ENCODE assay signal across 1 cellular context in genomic region chr2:85583667-85584353, GRCh38.
TF ChIP-seq lines count a peak whose summit lies in the region.

No MANE protein-coding gene starts in this region.

TF ChIP-seq in HepG2, 621 proteins besides CTCF, POLR2A, EP300 and RAD21 (continued from another document and continues in another):
- TF ChIP-seq, protein P1, sequence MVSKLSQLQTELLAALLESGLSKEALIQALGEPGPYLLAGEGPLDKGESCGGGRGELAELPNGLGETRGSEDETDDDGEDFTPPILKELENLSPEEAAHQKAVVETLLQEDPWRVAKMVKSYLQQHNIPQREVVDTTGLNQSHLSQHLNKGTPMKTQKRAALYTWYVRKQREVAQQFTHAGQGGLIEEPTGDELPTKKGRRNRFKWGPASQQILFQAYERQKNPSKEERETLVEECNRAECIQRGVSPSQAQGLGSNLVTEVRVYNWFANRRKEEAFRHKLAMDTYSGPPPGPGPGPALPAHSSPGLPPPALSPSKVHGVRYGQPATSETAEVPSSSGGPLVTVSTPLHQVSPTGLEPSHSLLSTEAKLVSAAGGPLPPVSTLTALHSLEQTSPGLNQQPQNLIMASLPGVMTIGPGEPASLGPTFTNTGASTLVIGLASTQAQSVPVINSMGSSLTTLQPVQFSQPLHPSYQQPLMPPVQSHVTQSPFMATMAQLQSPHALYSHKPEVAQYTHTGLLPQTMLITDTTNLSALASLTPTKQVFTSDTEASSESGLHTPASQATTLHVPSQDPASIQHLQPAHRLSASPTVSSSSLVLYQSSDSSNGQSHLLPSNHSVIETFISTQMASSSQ (IDR thresholded peaks at IDR 0.05; ENCODE audit: low read depth): no peak
- TF ChIP-seq, protein P1 (CRISPR knock-in tag; IDR thresholded peaks at IDR 0.05; ENCODE audit: borderline replicate concordance): no peak
- TF ChIP-seq ZNF740 (CRISPR knock-in tag; IDR thresholded peaks at IDR 0.05) (0 out of 2 replicates have a peak, but pooled peaks have one; percentile 41), ZFAT (CRISPR knock-in tag; conservative IDR thresholded peaks at IDR 0.05) (no peak), ZNF572 (CRISPR knock-in tag; IDR thresholded peaks at IDR 0.05) (peak; percentile 16; the same call in 1 of the 2 replicates), TOE1 (CRISPR knock-in tag; IDR thresholded peaks at IDR 0.05) (no peak), HNRNPLL (IDR thresholded peaks at IDR 0.05; ENCODE audit: low read depth, low read length, poor library complexity, severe bottlenecking) (no peak), MAFK (conservative IDR thresholded peaks at IDR 0.05 in 1 of 2, IDR thresholded peaks at IDR 0.05 in 1 of 2; ENCODE audit: low read length in 2 of 2) (no peak), ZNF292 (CRISPR knock-in tag; IDR thresholded peaks at IDR 0.05; ENCODE audit: borderline replicate concordance, low read depth) (peak; percentile 62; the same call in 1 of the 2 replicates), ATF7-NPFF (CRISPR knock-in tag; IDR thresholded peaks at IDR 0.05; ENCODE audit: low read depth) (no peak), SAP130 (CRISPR knock-in tag; IDR thresholded peaks at IDR 0.05; ENCODE audit: low read depth) (peak; percentile 76), ZIK1 (CRISPR knock-in tag; IDR thresholded peaks at IDR 0.05; ENCODE audit: borderline replicate concordance, low read depth) (no peak), GTF2F1 (IDR thresholded peaks at IDR 0.05; ENCODE audit: low read length) (no peak), ZNF446 (CRISPR knock-in tag; IDR thresholded peaks at IDR 0.05) (peak; percentile 75), ZNF496 (CRISPR knock-in tag; IDR thresholded peaks at IDR 0.05; ENCODE audit: insufficient replicate concordance) (no peak), SMARCC2 (IDR thresholded peaks at IDR 0.05) (no peak), ZEB1 (IDR thresholded peaks at IDR 0.05; ENCODE audit: insufficient replicate concordance, low read depth) (no peak), SP4 (CRISPR knock-in tag; IDR thresholded peaks at IDR 0.05) (0 out of 2 replicates have a peak, but pooled peaks have one; percentile 31), ZNF549 (CRISPR knock-in tag; IDR thresholded peaks at IDR 0.05) (no peak), ZNF746 (CRISPR knock-in tag; IDR thresholded peaks at IDR 0.05) (no peak), KDM4B (CRISPR knock-in tag; IDR thresholded peaks at IDR 0.05) (peak; percentile 17; the same call in 1 of the 2 replicates), GZF1 (CRISPR knock-in tag; IDR thresholded peaks at IDR 0.05) (no peak), DMAP1 (CRISPR knock-in tag; IDR thresholded peaks at IDR 0.05) (no peak), KDM5B (CRISPR knock-in tag; IDR thresholded peaks at IDR 0.05; ENCODE audit: borderline replicate concordance) (no peak), ZNF225 (CRISPR knock-in tag; IDR thresholded peaks at IDR 0.05) (no peak), ZNF660 (CRISPR knock-in tag; IDR thresholded peaks at IDR 0.05; ENCODE audit: borderline replicate concordance, low read depth) (no peak), RFX1 (IDR thresholded peaks at IDR 0.05) (no peak), SOX13 (IDR thresholded peaks at IDR 0.05) (no peak), SOX13 (CRISPR knock-in tag; conservative IDR thresholded peaks at IDR 0.05 in 1 of 2, IDR thresholded peaks at IDR 0.05 in 1 of 2) (peak in 1 of 2 experiments; percentile 69; a peak in 1 of 4 replicates), ZNF878 (CRISPR knock-in tag; IDR thresholded peaks at IDR 0.05) (no peak), MIER3 (CRISPR knock-in tag; IDR thresholded peaks at IDR 0.05; ENCODE audit: borderline replicate concordance) (peak; percentile 35; the same call in 1 of the 2 replicates), GLI4 (CRISPR knock-in tag; IDR thresholded peaks at IDR 0.05; ENCODE audit: borderline replicate concordance) (no peak), FOXM1 (CRISPR knock-in tag; IDR thresholded peaks at IDR 0.05) (no peak), ZNF891 (CRISPR knock-in tag; IDR thresholded peaks at IDR 0.05) (no peak), MLLT10 (CRISPR knock-in tag; IDR thresholded peaks at IDR 0.05) (no peak), BCL6 (CRISPR knock-in tag; IDR thresholded peaks at IDR 0.05) (peak; percentile 17; the same call in 1 of the 2 replicates), HNRNPH1 (optimal IDR thresholded peaks at IDR 0.05; ENCODE audit: low read depth, low read length) (no peak), PPARG (CRISPR knock-in tag; conservative IDR thresholded peaks at IDR 0.05) (0 out of 2 replicates have a peak, but pooled peaks have one; percentile 17), ZNF629 (CRISPR knock-in tag; conservative IDR thresholded peaks at IDR 0.05) (peak; percentile 95), ZNF138 (CRISPR knock-in tag; IDR thresholded peaks at IDR 0.05; ENCODE audit: low read depth) (no peak), ZNF513 (CRISPR knock-in tag; conservative IDR thresholded peaks at IDR 0.05) (no peak), NR2C2 (CRISPR knock-in tag; IDR thresholded peaks at IDR 0.05; ENCODE audit: borderline replicate concordance) (no peak; the same call in 1 of the 2 replicates), NCOA5 (CRISPR knock-in tag; IDR thresholded peaks at IDR 0.05) (no peak), ZNF296 (CRISPR knock-in tag; conservative IDR thresholded peaks at IDR 0.05) (no peak), SP2 (CRISPR knock-in tag; IDR thresholded peaks at IDR 0.05) (no peak), SMAD1 (CRISPR knock-in tag; IDR thresholded peaks at IDR 0.05; ENCODE audit: borderline replicate concordance, low read depth) (no peak), ZNF552 (CRISPR knock-in tag; IDR thresholded peaks at IDR 0.05; ENCODE audit: borderline replicate concordance) (no peak), NKX3-1 (CRISPR knock-in tag; IDR thresholded peaks at IDR 0.05) (no peak)
- TF ChIP-seq, protein P2, sequence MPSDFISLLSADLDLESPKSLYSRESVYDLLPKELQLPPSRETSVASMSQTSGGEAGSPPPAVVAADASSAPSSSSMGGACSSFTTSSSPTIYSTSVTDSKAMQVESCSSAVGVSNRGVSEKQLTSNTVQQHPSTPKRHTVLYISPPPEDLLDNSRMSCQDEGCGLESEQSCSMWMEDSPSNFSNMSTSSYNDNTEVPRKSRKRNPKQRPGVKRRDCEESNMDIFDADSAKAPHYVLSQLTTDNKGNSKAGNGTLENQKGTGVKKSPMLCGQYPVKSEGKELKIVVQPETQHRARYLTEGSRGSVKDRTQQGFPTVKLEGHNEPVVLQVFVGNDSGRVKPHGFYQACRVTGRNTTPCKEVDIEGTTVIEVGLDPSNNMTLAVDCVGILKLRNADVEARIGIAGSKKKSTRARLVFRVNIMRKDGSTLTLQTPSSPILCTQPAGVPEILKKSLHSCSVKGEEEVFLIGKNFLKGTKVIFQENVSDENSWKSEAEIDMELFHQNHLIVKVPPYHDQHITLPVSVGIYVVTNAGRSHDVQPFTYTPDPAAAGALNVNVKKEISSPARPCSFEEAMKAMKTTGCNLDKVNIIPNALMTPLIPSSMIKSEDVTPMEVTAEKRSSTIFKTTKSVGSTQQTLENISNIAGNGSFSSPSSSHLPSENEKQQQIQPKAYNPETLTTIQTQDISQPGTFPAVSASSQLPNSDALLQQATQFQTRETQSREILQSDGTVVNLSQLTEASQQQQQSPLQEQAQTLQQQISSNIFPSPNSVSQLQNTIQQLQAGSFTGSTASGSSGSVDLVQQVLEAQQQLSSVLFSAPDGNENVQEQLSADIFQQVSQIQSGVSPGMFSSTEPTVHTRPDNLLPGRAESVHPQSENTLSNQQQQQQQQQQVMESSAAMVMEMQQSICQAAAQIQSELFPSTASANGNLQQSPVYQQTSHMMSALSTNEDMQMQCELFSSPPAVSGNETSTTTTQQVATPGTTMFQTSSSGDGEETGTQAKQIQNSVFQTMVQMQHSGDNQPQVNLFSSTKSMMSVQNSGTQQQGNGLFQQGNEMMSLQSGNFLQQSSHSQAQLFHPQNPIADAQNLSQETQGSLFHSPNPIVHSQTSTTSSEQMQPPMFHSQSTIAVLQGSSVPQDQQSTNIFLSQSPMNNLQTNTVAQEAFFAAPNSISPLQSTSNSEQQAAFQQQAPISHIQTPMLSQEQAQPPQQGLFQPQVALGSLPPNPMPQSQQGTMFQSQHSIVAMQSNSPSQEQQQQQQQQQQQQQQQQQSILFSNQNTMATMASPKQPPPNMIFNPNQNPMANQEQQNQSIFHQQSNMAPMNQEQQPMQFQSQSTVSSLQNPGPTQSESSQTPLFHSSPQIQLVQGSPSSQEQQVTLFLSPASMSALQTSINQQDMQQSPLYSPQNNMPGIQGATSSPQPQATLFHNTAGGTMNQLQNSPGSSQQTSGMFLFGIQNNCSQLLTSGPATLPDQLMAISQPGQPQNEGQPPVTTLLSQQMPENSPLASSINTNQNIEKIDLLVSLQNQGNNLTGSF (CRISPR knock-in tag; IDR thresholded peaks at IDR 0.05): no peak
- TF ChIP-seq, protein P3, sequence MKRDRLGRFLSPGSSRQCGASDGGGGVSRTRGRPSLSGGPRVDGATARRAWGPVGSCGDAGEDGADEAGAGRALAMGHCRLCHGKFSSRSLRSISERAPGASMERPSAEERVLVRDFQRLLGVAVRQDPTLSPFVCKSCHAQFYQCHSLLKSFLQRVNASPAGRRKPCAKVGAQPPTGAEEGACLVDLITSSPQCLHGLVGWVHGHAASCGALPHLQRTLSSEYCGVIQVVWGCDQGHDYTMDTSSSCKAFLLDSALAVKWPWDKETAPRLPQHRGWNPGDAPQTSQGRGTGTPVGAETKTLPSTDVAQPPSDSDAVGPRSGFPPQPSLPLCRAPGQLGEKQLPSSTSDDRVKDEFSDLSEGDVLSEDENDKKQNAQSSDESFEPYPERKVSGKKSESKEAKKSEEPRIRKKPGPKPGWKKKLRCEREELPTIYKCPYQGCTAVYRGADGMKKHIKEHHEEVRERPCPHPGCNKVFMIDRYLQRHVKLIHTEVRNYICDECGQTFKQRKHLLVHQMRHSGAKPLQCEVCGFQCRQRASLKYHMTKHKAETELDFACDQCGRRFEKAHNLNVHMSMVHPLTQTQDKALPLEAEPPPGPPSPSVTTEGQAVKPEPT (CRISPR knock-in tag; IDR thresholded peaks at IDR 0.05; ENCODE audit: low read depth): no peak
- TF ChIP-seq, protein P4, sequence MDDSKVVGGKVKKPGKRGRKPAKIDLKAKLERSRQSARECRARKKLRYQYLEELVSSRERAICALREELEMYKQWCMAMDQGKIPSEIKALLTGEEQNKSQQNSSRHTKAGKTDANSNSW (CRISPR knock-in tag; IDR thresholded peaks at IDR 0.05; ENCODE audit: borderline replicate concordance): no peak
- TF ChIP-seq, protein P5, sequence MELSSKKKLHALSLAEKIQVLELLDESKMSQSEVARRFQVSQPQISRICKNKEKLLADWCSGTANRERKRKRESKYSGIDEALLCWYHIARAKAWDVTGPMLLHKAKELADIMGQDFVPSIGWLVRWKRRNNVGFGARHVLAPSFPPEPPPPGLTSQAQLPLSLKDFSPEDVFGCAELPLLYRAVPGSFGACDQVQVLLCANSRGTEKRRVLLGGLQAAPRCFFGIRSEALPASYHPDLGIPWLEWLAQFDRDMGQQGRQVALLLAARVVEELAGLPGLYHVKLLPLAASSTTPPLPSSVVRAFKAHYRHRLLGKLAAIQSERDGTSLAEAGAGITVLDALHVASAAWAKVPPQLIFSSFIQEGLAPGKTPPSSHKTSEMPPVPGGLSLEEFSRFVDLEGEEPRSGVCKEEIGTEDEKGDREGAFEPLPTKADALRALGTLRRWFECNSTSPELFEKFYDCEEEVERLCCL (CRISPR knock-in tag; IDR thresholded peaks at IDR 0.05; ENCODE audit: borderline replicate concordance): no peak
- TF ChIP-seq, protein P6, sequence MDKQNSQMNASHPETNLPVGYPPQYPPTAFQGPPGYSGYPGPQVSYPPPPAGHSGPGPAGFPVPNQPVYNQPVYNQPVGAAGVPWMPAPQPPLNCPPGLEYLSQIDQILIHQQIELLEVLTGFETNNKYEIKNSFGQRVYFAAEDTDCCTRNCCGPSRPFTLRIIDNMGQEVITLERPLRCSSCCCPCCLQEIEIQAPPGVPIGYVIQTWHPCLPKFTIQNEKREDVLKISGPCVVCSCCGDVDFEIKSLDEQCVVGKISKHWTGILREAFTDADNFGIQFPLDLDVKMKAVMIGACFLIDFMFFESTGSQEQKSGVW (CRISPR knock-in tag; IDR thresholded peaks at IDR 0.05; ENCODE audit: borderline replicate concordance): no peak
- TF ChIP-seq, protein P7, sequence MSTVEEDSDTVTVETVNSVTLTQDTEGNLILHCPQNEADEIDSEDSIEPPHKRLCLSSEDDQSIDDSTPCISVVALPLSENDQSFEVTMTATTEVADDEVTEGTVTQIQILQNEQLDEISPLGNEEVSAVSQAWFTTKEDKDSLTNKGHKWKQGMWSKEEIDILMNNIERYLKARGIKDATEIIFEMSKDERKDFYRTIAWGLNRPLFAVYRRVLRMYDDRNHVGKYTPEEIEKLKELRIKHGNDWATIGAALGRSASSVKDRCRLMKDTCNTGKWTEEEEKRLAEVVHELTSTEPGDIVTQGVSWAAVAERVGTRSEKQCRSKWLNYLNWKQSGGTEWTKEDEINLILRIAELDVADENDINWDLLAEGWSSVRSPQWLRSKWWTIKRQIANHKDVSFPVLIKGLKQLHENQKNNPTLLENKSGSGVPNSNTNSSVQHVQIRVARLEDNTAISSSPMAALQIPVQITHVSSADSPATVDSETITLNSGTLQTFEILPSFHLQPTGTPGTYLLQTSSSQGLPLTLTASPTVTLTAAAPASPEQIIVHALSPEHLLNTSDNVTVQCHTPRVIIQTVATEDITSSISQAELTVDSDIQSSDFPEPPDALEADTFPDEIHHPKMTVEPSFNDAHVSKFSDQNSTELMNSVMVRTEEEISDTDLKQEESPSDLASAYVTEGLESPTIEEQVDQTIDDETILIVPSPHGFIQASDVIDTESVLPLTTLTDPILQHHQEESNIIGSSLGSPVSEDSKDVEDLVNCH (CRISPR knock-in tag; IDR thresholded peaks at IDR 0.05): no peak
